1 cellular context compared by ENCODE assay signal in the genomic region with DNA sequence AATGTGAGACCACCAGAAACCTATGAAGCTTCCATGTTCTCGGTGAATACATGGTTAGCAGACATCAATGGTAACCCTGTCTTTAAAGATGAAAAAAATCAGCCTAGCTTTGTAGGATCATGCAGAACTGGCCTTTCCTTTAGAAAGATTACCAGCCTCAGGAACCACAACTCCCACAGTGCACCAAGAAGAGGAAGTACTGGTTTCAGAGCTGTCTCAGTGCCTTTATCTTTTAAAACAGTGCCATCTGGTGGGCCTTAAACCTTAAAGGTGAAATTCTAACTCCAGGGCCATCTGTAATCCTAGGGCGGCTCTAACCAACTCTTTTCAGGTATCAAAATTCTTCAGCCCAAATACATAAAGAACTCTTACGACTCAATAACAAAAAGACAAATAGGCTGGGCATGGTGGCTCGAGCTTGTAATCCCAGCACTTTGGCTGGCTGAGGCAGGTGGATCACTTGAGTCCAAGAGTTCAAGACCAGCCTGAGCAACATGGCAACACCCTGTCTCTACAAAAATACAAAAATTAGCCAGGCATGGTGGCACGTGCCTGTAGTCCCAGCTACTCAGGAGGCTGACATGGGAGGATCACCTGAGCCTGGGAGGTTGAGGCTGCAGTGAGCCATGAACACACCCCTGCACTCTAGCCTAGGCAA.
TF ChIP-seq lines count a peak whose summit lies in the region.

No MANE protein-coding gene starts in this region.

TF ChIP-seq in HepG2, 621 proteins besides CTCF, POLR2A, EP300 and RAD21 (continues in another document):
- TF ChIP-seq, protein P1, sequence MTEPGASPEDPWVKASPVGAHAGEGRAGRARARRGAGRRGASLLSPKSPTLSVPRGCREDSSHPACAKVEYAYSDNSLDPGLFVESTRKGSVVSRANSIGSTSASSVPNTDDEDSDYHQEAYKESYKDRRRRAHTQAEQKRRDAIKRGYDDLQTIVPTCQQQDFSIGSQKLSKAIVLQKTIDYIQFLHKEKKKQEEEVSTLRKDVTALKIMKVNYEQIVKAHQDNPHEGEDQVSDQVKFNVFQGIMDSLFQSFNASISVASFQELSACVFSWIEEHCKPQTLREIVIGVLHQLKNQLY (CRISPR knock-in tag; IDR thresholded peaks at IDR 0.05) = no peak
- no peak for TF ChIP-seq KDM3A (CRISPR knock-in tag; IDR thresholded peaks at IDR 0.05; ENCODE audit: low read depth)
- TF ChIP-seq ELF1 (CRISPR knock-in tag; IDR thresholded peaks at IDR 0.05) = peak; percentile 93
- TF ChIP-seq MYNN (CRISPR knock-in tag; IDR thresholded peaks at IDR 0.05; ENCODE audit: low read depth) = no peak
- TF ChIP-seq NR2C2 (CRISPR knock-in tag; IDR thresholded peaks at IDR 0.05; ENCODE audit: borderline replicate concordance) = peak; percentile 38; the same call in 1 of the 2 replicates
- 0 out of 2 replicates have a peak, but pooled peaks have one; percentile 27 for TF ChIP-seq IRF2 (CRISPR knock-in tag; IDR thresholded peaks at IDR 0.05)
- TF ChIP-seq HES4 (CRISPR knock-in tag; IDR thresholded peaks at IDR 0.05; ENCODE audit: borderline replicate concordance) = no peak
- TF ChIP-seq ZNF580 (CRISPR knock-in tag; IDR thresholded peaks at IDR 0.05; ENCODE audit: borderline replicate concordance, low read depth) = no peak
- TF ChIP-seq ZNF891 (CRISPR knock-in tag; IDR thresholded peaks at IDR 0.05) = no peak
- no peak for TF ChIP-seq ZNF709 (CRISPR knock-in tag; IDR thresholded peaks at IDR 0.05)
- TF ChIP-seq MXD1 (CRISPR knock-in tag; IDR thresholded peaks at IDR 0.05) = no peak
- no peak for TF ChIP-seq ZNF558 (CRISPR knock-in tag; IDR thresholded peaks at IDR 0.05; ENCODE audit: borderline replicate concordance)
- TF ChIP-seq, protein P2, sequence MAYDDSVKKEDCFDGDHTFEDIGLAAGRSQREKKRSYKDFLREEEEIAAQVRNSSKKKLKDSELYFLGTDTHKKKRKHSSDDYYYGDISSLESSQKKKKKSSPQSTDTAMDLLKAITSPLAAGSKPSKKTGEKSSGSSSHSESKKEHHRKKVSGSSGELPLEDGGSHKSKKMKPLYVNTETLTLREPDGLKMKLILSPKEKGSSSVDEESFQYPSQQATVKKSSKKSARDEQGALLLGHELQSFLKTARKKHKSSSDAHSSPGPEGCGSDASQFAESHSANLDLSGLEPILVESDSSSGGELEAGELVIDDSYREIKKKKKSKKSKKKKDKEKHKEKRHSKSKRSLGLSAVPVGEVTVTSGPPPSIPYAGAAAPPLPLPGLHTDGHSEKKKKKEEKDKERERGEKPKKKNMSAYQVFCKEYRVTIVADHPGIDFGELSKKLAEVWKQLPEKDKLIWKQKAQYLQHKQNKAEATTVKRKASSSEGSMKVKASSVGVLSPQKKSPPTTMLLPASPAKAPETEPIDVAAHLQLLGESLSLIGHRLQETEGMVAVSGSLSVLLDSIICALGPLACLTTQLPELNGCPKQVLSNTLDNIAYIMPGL (CRISPR knock-in tag; IDR thresholded peaks at IDR 0.05; ENCODE audit: borderline replicate concordance in 1 of 2, low read depth in 1 of 2) = peak in 1 of 2 experiments; percentile 39; a peak in 1 of 4 replicates
- TF ChIP-seq NCOR1 (IDR thresholded peaks at IDR 0.05; ENCODE audit: borderline replicate concordance, low read length) = no peak
- TF ChIP-seq GABPA (IDR thresholded peaks at IDR 0.05; ENCODE audit: low read depth, low read length) = peak; percentile 43
- peak; percentile 92 for TF ChIP-seq GABPA (CRISPR knock-in tag; IDR thresholded peaks at IDR 0.05; ENCODE audit: low read depth)
- TF ChIP-seq CHCHD3 (CRISPR knock-in tag; IDR thresholded peaks at IDR 0.05) = no peak
- no peak for TF ChIP-seq NFIB (CRISPR knock-in tag; IDR thresholded peaks at IDR 0.05; ENCODE audit: borderline replicate concordance)
- TF ChIP-seq ZNF414 (CRISPR knock-in tag; IDR thresholded peaks at IDR 0.05) = 0 out of 2 replicates have a peak, but pooled peaks have one; percentile 35
- TF ChIP-seq TRIM24 (CRISPR knock-in tag; IDR thresholded peaks at IDR 0.05) = no peak
- TF ChIP-seq STAG1 (CRISPR knock-in tag; IDR thresholded peaks at IDR 0.05) = peak; percentile 89
- peak; percentile 97 for TF ChIP-seq THAP11 (CRISPR knock-in tag; IDR thresholded peaks at IDR 0.05)
- TF ChIP-seq HINFP (CRISPR knock-in tag; IDR thresholded peaks at IDR 0.05; ENCODE audit: low read depth) = 0 out of 2 replicates have a peak, but pooled peaks have one; percentile 56
- TF ChIP-seq ETV5 (CRISPR knock-in tag; IDR thresholded peaks at IDR 0.05; ENCODE audit: borderline replicate concordance) = peak; percentile 26; the same call in 1 of the 2 replicates
- TF ChIP-seq ZNF556 (CRISPR knock-in tag; IDR thresholded peaks at IDR 0.05; ENCODE audit: borderline replicate concordance) = 0 out of 2 replicates have a peak, but pooled peaks have one; percentile 33
- 0 out of 2 replicates have a peak, but pooled peaks have one; percentile 25 for TF ChIP-seq PPARG (CRISPR knock-in tag; conservative IDR thresholded peaks at IDR 0.05)
- no peak for TF ChIP-seq RXRA (CRISPR knock-in tag; IDR thresholded peaks at IDR 0.05)
- peak; percentile 40; the same call in 1 of the 2 replicates for TF ChIP-seq SAP130 (CRISPR knock-in tag; IDR thresholded peaks at IDR 0.05; ENCODE audit: low read depth)
- no peak for TF ChIP-seq RBM22 (optimal IDR thresholded peaks at IDR 0.05; ENCODE audit: low read length)
- TF ChIP-seq NR2F6 (IDR thresholded peaks at IDR 0.05) = no peak
- no peak for TF ChIP-seq NR2F6 (CRISPR knock-in tag; IDR thresholded peaks at IDR 0.05)
- no peak for TF ChIP-seq NFIC (IDR thresholded peaks at IDR 0.05; ENCODE audit: low read length)
- TF ChIP-seq ZFX (CRISPR knock-in tag; IDR thresholded peaks at IDR 0.05; ENCODE audit: low read depth) = peak; percentile 34; the same call in 1 of the 2 replicates
- TF ChIP-seq SKIL (CRISPR knock-in tag; IDR thresholded peaks at IDR 0.05; ENCODE audit: borderline replicate concordance) = no peak
- TF ChIP-seq HNF4A (CRISPR knock-in tag; IDR thresholded peaks at IDR 0.05) = no peak
- no peak for TF ChIP-seq ZNF124 (CRISPR knock-in tag; IDR thresholded peaks at IDR 0.05)
- TF ChIP-seq ZNF512 (CRISPR knock-in tag; IDR thresholded peaks at IDR 0.05) = no peak
- TF ChIP-seq FOXK2 (IDR thresholded peaks at IDR 0.05) = no peak
- peak; percentile 92 for TF ChIP-seq ZNF143 (CRISPR knock-in tag; IDR thresholded peaks at IDR 0.05)
- peak; percentile 95 for TF ChIP-seq ZNF574 (CRISPR knock-in tag; IDR thresholded peaks at IDR 0.05)
- no peak for TF ChIP-seq TEAD3 (CRISPR knock-in tag; optimal IDR thresholded peaks at IDR 0.05; ENCODE audit: borderline replicate concordance)
- TF ChIP-seq GABPB1 (CRISPR knock-in tag; IDR thresholded peaks at IDR 0.05) = peak; percentile 86
- peak; percentile 32; the same call in 1 of the 2 replicates for TF ChIP-seq RXRB (CRISPR knock-in tag; IDR thresholded peaks at IDR 0.05; ENCODE audit: borderline replicate concordance)
- TF ChIP-seq SOX5 (CRISPR knock-in tag; IDR thresholded peaks at IDR 0.05; ENCODE audit: borderline replicate concordance) = 0 out of 2 replicates have a peak, but pooled peaks have one; percentile 23
- peak; percentile 40; the same call in 1 of the 2 replicates for TF ChIP-seq SUZ12 (IDR thresholded peaks at IDR 0.05; ENCODE audit: low read depth, low read length)
- TF ChIP-seq RFXAP (CRISPR knock-in tag; IDR thresholded peaks at IDR 0.05; ENCODE audit: borderline replicate concordance) = no peak
- peak; percentile 53; the same call in 1 of the 2 replicates for TF ChIP-seq CREM (IDR thresholded peaks at IDR 0.05)
- no peak for TF ChIP-seq CREM (CRISPR knock-in tag; IDR thresholded peaks at IDR 0.05)
- peak; percentile 73 for TF ChIP-seq HCFC1 (IDR thresholded peaks at IDR 0.05; ENCODE audit: low read depth, low read length)
- no peak for TF ChIP-seq BCL6 (CRISPR knock-in tag; IDR thresholded peaks at IDR 0.05)
- TF ChIP-seq SMC3 (IDR thresholded peaks at IDR 0.05; ENCODE audit: low read length) = peak; percentile 89
- no peak for TF ChIP-seq ZBTB14 (CRISPR knock-in tag; IDR thresholded peaks at IDR 0.05)
- TF ChIP-seq ZNF597 (CRISPR knock-in tag; IDR thresholded peaks at IDR 0.05) = no peak
